In the genomic region with DNA sequence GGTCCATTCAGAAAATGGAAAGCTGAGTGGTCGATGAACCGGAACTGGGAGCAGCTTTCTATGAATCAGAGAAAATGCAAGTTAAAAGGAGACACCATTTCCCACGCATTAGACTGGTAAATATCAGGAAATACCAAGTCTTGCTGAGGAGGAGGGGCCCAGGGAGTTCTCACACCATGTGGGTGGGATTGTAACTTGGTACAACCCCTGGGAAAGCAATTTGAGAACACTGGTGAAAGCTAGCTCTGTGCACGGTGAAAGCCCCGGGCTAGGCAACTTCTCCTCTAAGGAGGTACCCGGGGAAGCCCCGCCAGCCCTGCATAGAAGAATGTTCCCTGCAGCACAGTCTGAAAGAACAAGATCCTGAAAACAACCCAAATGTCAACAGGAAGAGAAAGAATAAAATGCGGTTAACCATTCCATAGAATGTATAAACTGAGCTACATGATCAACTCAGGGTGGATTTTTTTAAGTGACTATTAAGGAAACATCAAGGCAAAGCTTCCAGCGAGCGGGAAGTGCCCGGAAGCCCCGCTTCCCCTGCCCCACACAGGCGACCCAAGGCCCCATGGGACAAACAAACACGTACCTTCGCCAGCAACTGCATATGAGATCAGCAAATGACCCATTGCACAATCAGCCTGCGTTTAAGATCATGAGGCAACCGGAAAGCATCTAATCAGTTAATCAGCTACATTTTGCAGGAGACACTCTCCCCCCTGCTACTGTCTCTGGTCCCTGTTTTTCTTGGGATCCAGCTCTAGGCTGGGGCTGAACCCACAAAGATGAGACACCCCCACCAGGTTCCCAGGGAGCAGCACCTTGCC, we compare ENCODE assay signal across 10 cellular contexts. TPM values are rescaled to one million over a fixed set of nuclear protein-coding genes. Genes with fewer than 3 reads are reported as not detected.
DNase-seq lines count a peak whose midpoint lies in the region; ATAC-seq, FAIRE-seq and TF ChIP-seq lines count a peak whose summit lies in the region.
"Had no signal": no experiment of that assay in that cellular context is flagged by ENCODE, and none has a peak within 500 bp of the region (broad histone marks: within the 10 kb centered on the region; RNA-seq: fewer than 3 reads in every experiment).

No MANE protein-coding gene starts in this region.

- no peak for ATAC-seq in GM18868 (IDR thresholded peaks at IDR 0.05; ENCODE audit: unreplicated experiment)

- no peak overlapping the region for H2AK5ac ChIP-seq in mesendoderm (ENCODE audit: low read length)

- no peak overlapping the region for H4K8ac ChIP-seq in mesendoderm (ENCODE audit: low read depth, low read length)

- H3K23ac ChIP-seq in mesendoderm (ENCODE audit: low read length): no peak overlapping the region

- no peak overlapping the region for H2BK15ac ChIP-seq in mesendoderm (replicated peaks; ENCODE audit: low read depth)

- no peak for TF ChIP-seq CTCF in breast epithelium (IDR thresholded peaks at IDR 0.05)

- DNase-seq in AG20443 (ENCODE audit: low spot score) (peak; percentile 65), HS-5 (ENCODE audit: low read depth) (peak; percentile 64), breast epithelium (ENCODE audit: low spot score in 2 of 2) (peak; percentile 65 to 82), mesendoderm (peak; percentile 84), NK-92 (lab: John Stamatoyannopoulos, UW; ENCODE audit: unreplicated experiment) (no peak), H54 (ENCODE audit: insufficient read length, low spot score) (no peak), D341Med (ENCODE audit: low spot score) (no peak)

- H3K18ac ChIP-seq in mesendoderm (ENCODE audit: low read length): no peak overlapping the region

- peak overlapping the region; percentile 25 for H3K9ac ChIP-seq in mesendoderm (ENCODE audit: low read length)

- H3K9me3 ChIP-seq in breast epithelium: no peaks in the 10 kb centered on the region
- H3K9me3 ChIP-seq: tibial artery had no signal

- no peak overlapping the region for H2BK5ac ChIP-seq in mesendoderm (ENCODE audit: low read length)

- peak overlapping the region; percentile 57 for H3K56ac ChIP-seq in mesendoderm (ENCODE audit: low read length)

- H3K4ac ChIP-seq in mesendoderm (ENCODE audit: low read depth, low read length): no peak overlapping the region

- peaks cover 0 to 1% of the 10 kb centered on the region in 2 donors for H3K27me3 ChIP-seq in breast epithelium
- no peaks in the 10 kb centered on the region for H3K27me3 ChIP-seq in mesendoderm (ENCODE audit: insufficient read depth, low read length, poor library complexity)

- intact Hi-C loops in breast epithelium (cut with DNase I; ENCODE audit: low total_unique reads): no loop called here

- peaks cover 6% of the 10 kb centered on the region for H3K79me1 ChIP-seq in mesendoderm (ENCODE audit: low read length)

- no peak overlapping the region for H3K4me2 ChIP-seq in mesendoderm (ENCODE audit: low read length)

- H3K27ac ChIP-seq in breast epithelium (peak overlapping the region; percentile 56 to 62), mesendoderm (ENCODE audit: low read depth, low read length) (no peak overlapping the region)
- H3K27ac ChIP-seq: tibial artery had no signal

- TF ChIP-seq POLR2A in breast epithelium (IDR thresholded peaks at IDR 0.05) (no peak), H54 (IDR thresholded peaks at IDR 0.05; ENCODE audit: low read depth, low read length) (no peak)

- H3K36me3 ChIP-seq in breast epithelium: no peaks in the 10 kb centered on the region
- no peaks in the 10 kb centered on the region for H3K36me3 ChIP-seq in mesendoderm (ENCODE audit: control insufficient read depth, insufficient read depth, low read length)
- H3K36me3 ChIP-seq: tibial artery had no signal

- FAIRE-seq in H54 (lab: Jason Lieb, UNC): no peak
- FAIRE-seq: TTC549 had no signal

- H3K4me3 ChIP-seq in breast epithelium (peak overlapping the region in 1 of 3 donors; percentile 47), mesendoderm (ENCODE audit: low read length) (no peak overlapping the region)
- H3K4me3 ChIP-seq: tibial artery had no signal

- H4K5ac ChIP-seq in mesendoderm (ENCODE audit: low read length): no peak overlapping the region

- no peak overlapping the region for H2BK120ac ChIP-seq in mesendoderm (ENCODE audit: low read depth, low read length)

- peaks cover 12% of the 10 kb centered on the region for H3K79me2 ChIP-seq in mesendoderm (ENCODE audit: control insufficient read depth, insufficient read depth, low read length)

- H3K4me1 ChIP-seq in breast epithelium (no peaks in the 10 kb centered on the region), mesendoderm (ENCODE audit: control insufficient read depth, low read depth, low read length) (peaks cover 11% of the 10 kb centered on the region)

- no CpG with 5 or more reads among the region's 17 CpGs for WGBS in mesendoderm (ENCODE audit: extremely low coverage, insufficient coverage, low lambda C conversion rate)

RNA-seq across cellular contexts. Expression of gene SHANK2, which starts 11.3 kb away (rescaled TPM):
- 10 to 100 TPM in 2 of 3 donors, 1 to 10 TPM in 1; 1.3 to 38.8 (median 33.1) TPM for total RNA-seq in breast epithelium
- 7.5 TPM for polyA plus RNA-seq in mesendoderm (2013, experiment 1 of 2)
- polyA plus RNA-seq in mesendoderm (2013, experiment 2 of 2): 7.3 TPM

Comparison
In these comparisons a context has a peak if more than half of its experiments do, and no peak if none do; other contexts are left out.
1. DNase-seq: peak in AG20443 (single experiment), HS-5 (single experiment), breast epithelium (2 of 2) and mesendoderm (single experiment); none in NK-92 (single experiment), H54 (single experiment) and D341Med (single experiment).